30 cellular contexts compared by ENCODE assay signal in the genomic region with DNA sequence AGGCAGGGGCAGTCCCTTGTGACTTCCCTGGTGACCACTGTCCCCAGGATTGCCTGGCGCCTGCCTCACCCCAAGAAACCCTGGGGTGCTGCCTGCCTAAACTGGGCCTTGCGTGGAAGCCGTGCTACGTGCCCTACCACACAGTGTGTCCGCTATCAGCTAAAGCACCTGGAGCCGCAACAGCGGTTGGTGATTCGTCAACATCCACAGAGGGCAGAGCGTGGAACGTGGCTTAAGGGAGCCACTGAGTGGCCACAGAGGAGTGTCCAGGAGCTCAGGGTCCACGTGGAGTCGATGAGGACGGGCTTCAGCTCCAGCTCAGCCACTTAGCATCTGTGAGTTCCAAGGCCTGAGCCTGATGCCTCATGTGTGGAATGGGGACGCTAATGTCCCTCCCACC. TPM values are rescaled to one million over a fixed set of nuclear protein-coding genes. Genes with fewer than 3 reads are reported as not detected.
"Had no signal": no experiment of that assay in that cellular context is flagged by ENCODE, and none has a peak within 500 bp of the region (broad histone marks: within the 10 kb centered on the region; RNA-seq: fewer than 3 reads in every experiment).

No MANE protein-coding gene starts in this region.

- H3K9me3 ChIP-seq: neutrophil, ovary, psoas muscle, right lobe of liver, sigmoid colon, stomach, thoracic aorta, thyroid gland, tibial nerve, upper lobe of left lung, vagina had no signal

- H3K27me3 Mint-ChIP-seq: stimulated activated naive CD8-positive, alpha-beta T cell treated with anti-CD3 and anti-CD28 coated beads, Interleukin-15, Interleukin-2, amounts not matched to agents 100 ng/mL and 50 ng/mL, for 24 hours had no signal

- ATAC-seq: naive thymus-derived CD4-positive, alpha-beta T cell; natural killer cell; psoas muscle; right cardiac atrium; right lobe of liver; stimulated activated effector memory CD8-positive, alpha-beta T cell treated with anti-CD3 and anti-CD28 coated beads, Interleukin-12 subunit alpha, Interleukin-12 subunit beta, amount 100 ng/mL, for 72 hours had no signal

- H3K9ac ChIP-seq: neural progenitor cell, parathyroid adenoma had no signal

- H3K36me3 ChIP-seq: neural progenitor cell, neutrophil, ovary, right lobe of liver, sigmoid colon, stomach, thoracic aorta, thyroid gland, tibial nerve, upper lobe of left lung, vagina had no signal

- H3K27me3 ChIP-seq: neural progenitor cell, neutrophil, ovary, right lobe of liver, sigmoid colon, thyroid gland, tibial nerve, upper lobe of left lung, vagina had no signal

- H3K4me3 Mint-ChIP-seq: naive thymus-derived CD4-positive, alpha-beta T cell; natural killer cell; nephron; neural progenitor cell; stimulated activated effector memory CD8-positive, alpha-beta T cell treated with anti-CD3 and anti-CD28 coated beads, Interleukin-12 subunit alpha, Interleukin-12 subunit beta, amount 100 ng/mL, for 72 hours; stimulated activated naive CD8-positive, alpha-beta T cell treated with anti-CD3 and anti-CD28 coated beads, Interleukin-15, Interleukin-2, amounts not matched to agents 100 ng/mL and 50 ng/mL, for 24 hours had no signal

- H2AFZ ChIP-seq: neural progenitor cell, parathyroid adenoma had no signal

- H3K4me3 ChIP-seq: neural progenitor cell, ovary, psoas muscle, right lobe of liver, sigmoid colon, stomach, thoracic aorta, thyroid gland, tibial nerve, upper lobe of left lung, vagina had no signal

- DNase-seq: naive thymus-derived CD4-positive, alpha-beta T cell; natural killer cell; nucleus accumbens; ovary; posterior cingulate gyrus; psoas muscle; right lobe of liver; sigmoid colon; small intestine; stimulated activated CD4-positive, alpha-beta T cell treated with anti-CD3 and anti-CD28 coated beads, Interleukin-15, amount 100 ng/mL, for 24 hours; stimulated activated CD4-positive, alpha-beta T cell treated with anti-CD3 and anti-CD28 coated beads, Interleukin-2, amount 100 ng/mL, for 24 hours; stimulated activated CD4-positive, alpha-beta T cell treated with anti-CD3 and anti-CD28 coated beads, Interleukin-2, amount 100 ng/mL, for 48 hours; stimulated activated CD4-positive, alpha-beta T cell treated with anti-CD3 and anti-CD28 coated beads, Interleukin-4, amount 100 ng/mL, for 24 hours; stimulated activated naive CD4-positive, alpha-beta T cell treated with Interleukin-2 at 50 U/mL for 16 hours; stomach; thyroid gland; trophoblast cell; upper lobe of left lung had no signal

- H3K79me2 ChIP-seq: parathyroid adenoma had no signal

- FAIRE-seq: small intestine, urothelium cell line had no signal

- H3K4me1 ChIP-seq: parathyroid adenoma, psoas muscle, right lobe of liver, tibial nerve had no signal

- H3K4me1 Mint-ChIP-seq: natural killer cell; stimulated activated effector memory CD8-positive, alpha-beta T cell treated with anti-CD3 and anti-CD28 coated beads, Interleukin-12 subunit alpha, Interleukin-12 subunit beta, amount 100 ng/mL, for 72 hours had no signal

- H3K27ac Mint-ChIP-seq: naive thymus-derived CD4-positive, alpha-beta T cell; natural killer cell; nephron; progenitor cell of endocrine pancreas; stimulated activated effector memory CD8-positive, alpha-beta T cell treated with anti-CD3 and anti-CD28 coated beads, Interleukin-12 subunit alpha, Interleukin-12 subunit beta, amount 100 ng/mL, for 72 hours; stimulated activated naive CD8-positive, alpha-beta T cell treated with anti-CD3 and anti-CD28 coated beads, Interleukin-15, Interleukin-2, amounts not matched to agents 100 ng/mL and 50 ng/mL, for 24 hours had no signal

- H3K9me3 Mint-ChIP-seq: naive thymus-derived CD4-positive, alpha-beta T cell; natural killer cell; nephron; neural progenitor cell; stimulated activated effector memory CD8-positive, alpha-beta T cell treated with anti-CD3 and anti-CD28 coated beads, Interleukin-12 subunit alpha, Interleukin-12 subunit beta, amount 100 ng/mL, for 72 hours; stimulated activated naive CD8-positive, alpha-beta T cell treated with anti-CD3 and anti-CD28 coated beads, Interleukin-15, Interleukin-2, amounts not matched to agents 100 ng/mL and 50 ng/mL, for 24 hours had no signal

- H3K4me2 ChIP-seq: neural progenitor cell had no signal

- H3K36me3 Mint-ChIP-seq: naive thymus-derived CD4-positive, alpha-beta T cell; natural killer cell; neural progenitor cell had no signal

- H3K27ac ChIP-seq: neural progenitor cell, neutrophil, ovary, parathyroid adenoma, psoas muscle, right lobe of liver, sigmoid colon, stomach, thoracic aorta, thyroid gland, tibial nerve, upper lobe of left lung, vagina had no signal

RNA-seq across cellular contexts. Expression of a gene that starts 25.3 kb away (rescaled TPM):
- total RNA-seq: natural killer cell had no signal
